ENCODE assay signal across 11 cellular contexts in genomic region chr3:11226042-11226370, GRCh38. TPM values are rescaled to one million over a fixed set of nuclear protein-coding genes. Genes with fewer than 3 reads are reported as not detected.
A peak's percentile ranks its signal among the peaks of the same experiment; 100 is the strongest.
DNase-seq lines count a peak whose midpoint lies in the region; ATAC-seq, FAIRE-seq and TF ChIP-seq lines count a peak whose summit lies in the region.
"Had no signal": no experiment of that assay in that cellular context is flagged by ENCODE, and none has a peak within 500 bp of the region (broad histone marks: within the 10 kb centered on the region; RNA-seq: fewer than 3 reads in every experiment).

No MANE protein-coding gene starts in this region.

- H3K27ac ChIP-seq in kidney (ENCODE audit: low read depth in 2 of 2, low read length in 2 of 2) (peak overlapping the region in 1 of 2 donors; percentile 26), spleen (peak overlapping the region in 5 of 8 donors; percentile 59 to 84 (median 74))

- ATAC-seq in activated T-helper 17 cell treated with anti-CD3 and anti-CD28 coated beads, Interleukin-2, amount 50 U/mL, for 72 hours (replicated peaks), result no peak
- ATAC-seq in left lobe of liver, result no peak
- ATAC-seq in HG03432 (IDR thresholded peaks at IDR 0.05; ENCODE audit: unreplicated experiment), result no peak

- peaks cover 5% of the 10 kb centered on the region for H3K27me3 Mint-ChIP-seq in activated T-helper 17 cell treated with anti-CD3 and anti-CD28 coated beads, Interleukin-2, amount 50 U/mL, for 72 hours
- H3K27me3 Mint-ChIP-seq: activated naive CD4-positive, alpha-beta T cell treated with anti-CD3 and anti-CD28 coated beads, Interleukin-2, amount 50 U/mL, for 24 hours had no signal

- peak; percentile 69 for DNase-seq in HT-29 (ENCODE audit: low spot score)
- peak; percentile 28 for DNase-seq in kidney
- no peak for DNase-seq in spleen
- DNase-seq in left lobe of liver (ENCODE audit: low spot score), result no peak
- no peak for DNase-seq in middle frontal gyrus (ENCODE audit: extremely low spot score, low spot score)
- no peak for DNase-seq in NCI-H446 treated with DMSO at 0.1 percent for 48 hours (lab: John Stamatoyannopoulos, UW)
- DNase-seq: naive thymus-derived CD4-positive, alpha-beta T cell; NCI-H524 treated with DMSO at 0.1 percent for 48 hours had no signal

- no peaks in the 10 kb centered on the region for H3K36me3 Mint-ChIP-seq in activated T-helper 17 cell treated with anti-CD3 and anti-CD28 coated beads, Interleukin-2, amount 50 U/mL, for 72 hours (ENCODE audit: low read depth)
- H3K36me3 Mint-ChIP-seq: activated naive CD4-positive, alpha-beta T cell treated with anti-CD3 and anti-CD28 coated beads, Interleukin-2, amount 50 U/mL, for 24 hours; naive thymus-derived CD4-positive, alpha-beta T cell had no signal

- H3K4me3 Mint-ChIP-seq in activated T-helper 17 cell treated with anti-CD3 and anti-CD28 coated beads, Interleukin-2, amount 50 U/mL, for 72 hours, result peak overlapping the region; percentile 44
- H3K4me3 Mint-ChIP-seq: activated naive CD4-positive, alpha-beta T cell treated with anti-CD3 and anti-CD28 coated beads, Interleukin-2, amount 50 U/mL, for 24 hours; naive thymus-derived CD4-positive, alpha-beta T cell had no signal

- H3K4me1 ChIP-seq in kidney (ENCODE audit: control insufficient read depth in 1 of 2, insufficient read depth in 1 of 2, low read depth in 1 of 2, low read length in 2 of 2), result no peaks in the 10 kb centered on the region
- H3K4me1 ChIP-seq in spleen, result peaks cover 0 to 47% (median 10%) of the 10 kb centered on the region in 6 donors

- FAIRE-seq in kidney (lab: Jason Lieb, UNC), result no peak

- peaks cover 8% of the 10 kb centered on the region for H3K4me1 Mint-ChIP-seq in activated T-helper 17 cell treated with anti-CD3 and anti-CD28 coated beads, Interleukin-2, amount 50 U/mL, for 72 hours

- H3K36me3 ChIP-seq in kidney (ENCODE audit: control insufficient read depth in 1 of 2, insufficient read depth in 2 of 2, low read length in 2 of 2) (no peaks in the 10 kb centered on the region), spleen (no peaks in the 10 kb centered on the region)

- H3K27ac Mint-ChIP-seq in activated T-helper 17 cell treated with anti-CD3 and anti-CD28 coated beads, Interleukin-2, amount 50 U/mL, for 72 hours, result peak overlapping the region; percentile 31
- H3K27ac Mint-ChIP-seq: activated naive CD4-positive, alpha-beta T cell treated with anti-CD3 and anti-CD28 coated beads, Interleukin-2, amount 50 U/mL, for 24 hours had no signal

- H3K27me3 ChIP-seq in spleen (replicated peaks in 1 of 7), result no peaks in the 10 kb centered on the region

- H3K4me3 ChIP-seq in kidney (ENCODE audit: low read length in 2 of 2), result no peak overlapping the region
- peak overlapping the region in 2 of 8 donors; percentile 14 to 49 for H3K4me3 ChIP-seq in spleen

- intact Hi-C loops in kidney (cut with DNase I) (no loop called here), spleen (cut with DNase I; ENCODE audit: low total_unique reads) (no loop called here)

- WGBS in spleen, 5 donors, result 81 to 90% (median 87%) methylated on average over 6 of the region's 6 CpGs

- no peaks in the 10 kb centered on the region for H3K9me3 ChIP-seq in kidney (ENCODE audit: control insufficient read depth in 1 of 2, low read length in 2 of 2)
- H3K9me3 ChIP-seq in spleen, result no peaks in the 10 kb centered on the region

- H3K9ac ChIP-seq in kidney (ENCODE audit: low read length in 2 of 2), result no peak overlapping the region

- TF ChIP-seq CTCF in kidney (IDR thresholded peaks at IDR 0.05; ENCODE audit: borderline replicate concordance, extremely low read depth, insufficient read depth) (no peak), spleen (IDR thresholded peaks at IDR 0.05 in 8 of 11, conservative IDR thresholded peaks at IDR 0.05 in 3 of 11) (no peak)

- no peak for TF ChIP-seq POLR2A in spleen (IDR thresholded peaks at IDR 0.05)

- H3K9me3 Mint-ChIP-seq in activated T-helper 17 cell treated with anti-CD3 and anti-CD28 coated beads, Interleukin-2, amount 50 U/mL, for 72 hours, result no peaks in the 10 kb centered on the region
- H3K9me3 Mint-ChIP-seq: activated naive CD4-positive, alpha-beta T cell treated with anti-CD3 and anti-CD28 coated beads, Interleukin-2, amount 50 U/mL, for 24 hours; naive thymus-derived CD4-positive, alpha-beta T cell had no signal

RNA-seq across cellular contexts. Expression of gene ATG7, which starts 46.2 kb away (rescaled TPM):
- 11.4 and 17.4 TPM in 2 replicates for total RNA-seq in HT-29 (2014; rRNA removed; shearing (Covaris generic))
- 10 to 100 TPM; 34.6 to 37.7 TPM for total RNA-seq in activated T-helper 17 cell treated with anti-CD3 and anti-CD28 coated beads, Interleukin-2, amount 50 U/mL, for 72 hours
- 54.9 TPM for total RNA-seq in kidney
- polyA plus RNA-seq in kidney (ENCODE audit: insufficient read depth, low read depth, low replicate concordance), result 15.3 TPM
- 100 to 1,000 TPM in 3 of 7 donors, 10 to 100 TPM in 4; 73.8 to 114 (median 81.8) TPM for total RNA-seq in spleen
- 10 to 100 TPM in 1 of 3 donors, 1 to 10 TPM in 2; 7.5 to 13.4 (median 8.6) TPM for polyA plus RNA-seq in spleen
- total RNA-seq in left lobe of liver, result 12.2 TPM

Comparison
In these comparisons a context has a peak if more than half of its experiments do, and no peak if none do; other contexts are left out.
1. DNase-seq: peak in HT-29 (single experiment) and kidney (single experiment); none in spleen (single experiment), left lobe of liver (single experiment), middle frontal gyrus (single experiment) and NCI-H446 treated with DMSO at 0.1 percent for 48 hours (single experiment).